1 cellular context compared by ENCODE assay signal in genomic region chr1:164592634-164593033, GRCh38.
TF ChIP-seq lines count a peak whose summit lies in the region.

No MANE protein-coding gene starts in this region.

TF ChIP-seq in WTC11, 78 proteins besides CTCF, POLR2A, EP300 and RAD21 (continued from another document):
- TF ChIP-seq, protein P1, sequence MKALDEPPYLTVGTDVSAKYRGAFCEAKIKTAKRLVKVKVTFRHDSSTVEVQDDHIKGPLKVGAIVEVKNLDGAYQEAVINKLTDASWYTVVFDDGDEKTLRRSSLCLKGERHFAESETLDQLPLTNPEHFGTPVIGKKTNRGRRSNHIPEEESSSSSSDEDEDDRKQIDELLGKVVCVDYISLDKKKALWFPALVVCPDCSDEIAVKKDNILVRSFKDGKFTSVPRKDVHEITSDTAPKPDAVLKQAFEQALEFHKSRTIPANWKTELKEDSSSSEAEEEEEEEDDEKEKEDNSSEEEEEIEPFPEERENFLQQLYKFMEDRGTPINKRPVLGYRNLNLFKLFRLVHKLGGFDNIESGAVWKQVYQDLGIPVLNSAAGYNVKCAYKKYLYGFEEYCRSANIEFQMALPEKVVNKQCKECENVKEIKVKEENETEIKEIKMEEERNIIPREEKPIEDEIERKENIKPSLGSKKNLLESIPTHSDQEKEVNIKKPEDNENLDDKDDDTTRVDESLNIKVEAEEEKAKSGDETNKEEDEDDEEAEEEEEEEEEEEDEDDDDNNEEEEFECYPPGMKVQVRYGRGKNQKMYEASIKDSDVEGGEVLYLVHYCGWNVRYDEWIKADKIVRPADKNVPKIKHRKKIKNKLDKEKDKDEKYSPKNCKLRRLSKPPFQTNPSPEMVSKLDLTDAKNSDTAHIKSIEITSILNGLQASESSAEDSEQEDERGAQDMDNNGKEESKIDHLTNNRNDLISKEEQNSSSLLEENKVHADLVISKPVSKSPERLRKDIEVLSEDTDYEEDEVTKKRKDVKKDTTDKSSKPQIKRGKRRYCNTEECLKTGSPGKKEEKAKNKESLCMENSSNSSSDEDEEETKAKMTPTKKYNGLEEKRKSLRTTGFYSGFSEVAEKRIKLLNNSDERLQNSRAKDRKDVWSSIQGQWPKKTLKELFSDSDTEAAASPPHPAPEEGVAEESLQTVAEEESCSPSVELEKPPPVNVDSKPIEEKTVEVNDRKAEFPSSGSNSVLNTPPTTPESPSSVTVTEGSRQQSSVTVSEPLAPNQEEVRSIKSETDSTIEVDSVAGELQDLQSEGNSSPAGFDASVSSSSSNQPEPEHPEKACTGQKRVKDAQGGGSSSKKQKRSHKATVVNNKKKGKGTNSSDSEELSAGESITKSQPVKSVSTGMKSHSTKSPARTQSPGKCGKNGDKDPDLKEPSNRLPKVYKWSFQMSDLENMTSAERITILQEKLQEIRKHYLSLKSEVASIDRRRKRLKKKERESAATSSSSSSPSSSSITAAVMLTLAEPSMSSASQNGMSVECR (CRISPR knock-in tag; IDR thresholded peaks at IDR 0.05; ENCODE audit: borderline replicate concordance) = no peak
- TF ChIP-seq, protein P2, sequence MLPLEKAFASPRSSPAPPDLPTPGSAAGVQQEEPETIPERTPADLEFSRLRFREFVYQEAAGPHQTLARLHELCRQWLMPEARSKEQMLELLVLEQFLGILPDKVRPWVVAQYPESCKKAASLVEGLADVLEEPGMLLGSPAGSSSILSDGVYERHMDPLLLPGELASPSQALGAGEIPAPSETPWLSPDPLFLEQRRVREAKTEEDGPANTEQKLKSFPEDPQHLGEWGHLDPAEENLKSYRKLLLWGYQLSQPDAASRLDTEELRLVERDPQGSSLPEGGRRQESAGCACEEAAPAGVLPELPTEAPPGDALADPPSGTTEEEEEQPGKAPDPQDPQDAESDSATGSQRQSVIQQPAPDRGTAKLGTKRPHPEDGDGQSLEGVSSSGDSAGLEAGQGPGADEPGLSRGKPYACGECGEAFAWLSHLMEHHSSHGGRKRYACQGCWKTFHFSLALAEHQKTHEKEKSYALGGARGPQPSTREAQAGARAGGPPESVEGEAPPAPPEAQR (CRISPR knock-in tag; IDR thresholded peaks at IDR 0.05) = no peak
- TF ChIP-seq OVOL2 (CRISPR knock-in tag; IDR thresholded peaks at IDR 0.05; ENCODE audit: borderline replicate concordance) = no peak
- TF ChIP-seq, protein P3, sequence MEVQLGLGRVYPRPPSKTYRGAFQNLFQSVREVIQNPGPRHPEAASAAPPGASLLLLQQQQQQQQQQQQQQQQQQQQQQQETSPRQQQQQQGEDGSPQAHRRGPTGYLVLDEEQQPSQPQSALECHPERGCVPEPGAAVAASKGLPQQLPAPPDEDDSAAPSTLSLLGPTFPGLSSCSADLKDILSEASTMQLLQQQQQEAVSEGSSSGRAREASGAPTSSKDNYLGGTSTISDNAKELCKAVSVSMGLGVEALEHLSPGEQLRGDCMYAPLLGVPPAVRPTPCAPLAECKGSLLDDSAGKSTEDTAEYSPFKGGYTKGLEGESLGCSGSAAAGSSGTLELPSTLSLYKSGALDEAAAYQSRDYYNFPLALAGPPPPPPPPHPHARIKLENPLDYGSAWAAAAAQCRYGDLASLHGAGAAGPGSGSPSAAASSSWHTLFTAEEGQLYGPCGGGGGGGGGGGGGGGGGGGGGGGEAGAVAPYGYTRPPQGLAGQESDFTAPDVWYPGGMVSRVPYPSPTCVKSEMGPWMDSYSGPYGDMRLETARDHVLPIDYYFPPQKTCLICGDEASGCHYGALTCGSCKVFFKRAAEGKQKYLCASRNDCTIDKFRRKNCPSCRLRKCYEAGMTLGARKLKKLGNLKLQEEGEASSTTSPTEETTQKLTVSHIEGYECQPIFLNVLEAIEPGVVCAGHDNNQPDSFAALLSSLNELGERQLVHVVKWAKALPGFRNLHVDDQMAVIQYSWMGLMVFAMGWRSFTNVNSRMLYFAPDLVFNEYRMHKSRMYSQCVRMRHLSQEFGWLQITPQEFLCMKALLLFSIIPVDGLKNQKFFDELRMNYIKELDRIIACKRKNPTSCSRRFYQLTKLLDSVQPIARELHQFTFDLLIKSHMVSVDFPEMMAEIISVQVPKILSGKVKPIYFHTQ (CRISPR knock-in tag; IDR thresholded peaks at IDR 0.05) = no peak
- no peak for TF ChIP-seq ZNF671 (CRISPR knock-in tag; IDR thresholded peaks at IDR 0.05)
- TF ChIP-seq CBFB (CRISPR knock-in tag; IDR thresholded peaks at IDR 0.05; ENCODE audit: low read depth) = no peak
- TF ChIP-seq SOX15 (CRISPR knock-in tag; IDR thresholded peaks at IDR 0.05) = no peak
- no peak for TF ChIP-seq ATF1 (CRISPR knock-in tag; IDR thresholded peaks at IDR 0.05)
